20 cellular contexts compared by ENCODE assay signal in genomic region chr21:45490049-45490731, GRCh38.
"Had no signal": no experiment of that assay in that cellular context is flagged by ENCODE, and none has a peak within 500 bp of the region (broad histone marks: within the 10 kb centered on the region; RNA-seq: fewer than 3 reads in every experiment).

No MANE protein-coding gene starts in this region.

- DNase-seq: Kasumi-1, KG1, MV-4-11, NCI-H1092, NCI-H1105 treated with DMSO at 0.1 percent for 48 hours, NCI-H1417 treated with DMSO at 0.1 percent for 48 hours, NCI-H1694 treated with DMSO at 0.1 percent for 48 hours, NCI-H1930, NCI-H2081 treated with DMSO at 0.1 percent for 48 hours, NCI-H2171, NCI-H226, NCI-H446, NCI-H510A, NCI-H524 treated with DMSO at 0.1 percent for 48 hours, NCI-H774, SHP77, SK-N-SH, SW 1271, T-helper 1 cell had no signal

- H3K27ac ChIP-seq: RWPE1 had no signal

- H3K9me3 ChIP-seq: SK-N-SH had no signal

- H3K9ac ChIP-seq: SK-N-SH had no signal

- H3K4me2 ChIP-seq: SK-N-SH had no signal
